In the genomic region with DNA sequence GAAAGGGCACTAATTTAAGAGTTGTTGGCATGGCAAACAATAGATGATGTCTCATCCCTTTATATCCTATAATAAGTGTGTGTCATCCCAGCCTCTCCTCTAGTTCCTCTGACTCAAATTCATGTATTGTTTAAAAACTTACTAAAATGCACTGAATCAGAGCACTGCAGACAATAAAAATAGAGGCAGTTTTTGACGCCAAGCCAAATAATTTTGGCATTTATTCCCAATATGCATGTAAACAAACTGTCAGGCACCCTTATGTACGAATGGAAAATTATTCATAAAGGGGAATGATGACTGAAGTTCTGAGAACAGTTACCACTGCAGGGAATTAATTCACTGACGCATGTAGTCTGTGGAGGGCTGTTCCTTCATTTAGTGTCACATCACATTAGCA, we compare ENCODE assay signal across 16 cellular contexts. TPM values are rescaled to one million over a fixed set of nuclear protein-coding genes. Genes with fewer than 3 reads are reported as not detected.
DNase-seq lines count a peak whose midpoint lies in the region; ATAC-seq, FAIRE-seq and TF ChIP-seq lines count a peak whose summit lies in the region.
"Had no signal": no experiment of that assay in that cellular context is flagged by ENCODE, and none has a peak within 500 bp of the region (broad histone marks: within the 10 kb centered on the region; RNA-seq: fewer than 3 reads in every experiment).

No MANE protein-coding gene starts in this region.

- no peak overlapping the region for H3K4me3 ChIP-seq in bronchial epithelial cell (ENCODE audit: low read depth, low read length)
- H3K4me3 ChIP-seq: PC-9 had no signal

- no peak for FAIRE-seq in bronchial epithelial cell (lab: Jason Lieb, UNC)
- FAIRE-seq: small intestine had no signal

- peak; percentile 50 for DNase-seq in AG09319 (ENCODE audit: extremely low read depth, low read depth)
- DNase-seq in LHCN-M2 (ENCODE audit: low read depth), result peak; percentile 77
- DNase-seq in bronchial epithelial cell (ENCODE audit: low read depth), result peak; percentile 69
- DNase-seq in inferior parietal cortex (ENCODE audit: extremely low spot score), result peak; percentile 48
- DNase-seq in activated CD4-positive, alpha-beta T cell treated with anti-CD3 and anti-CD28 coated beads for 48 hours, result no peak
- DNase-seq: hippocampal formation, KG1, NCI-H146, PC-9, small intestine, trophoblast cell had no signal

- H3K36me3 ChIP-seq in bronchial epithelial cell (ENCODE audit: control insufficient read depth, insufficient read depth, low read length), result no peaks in the 10 kb centered on the region

- TF ChIP-seq CTCF in AG09319 (IDR thresholded peaks at IDR 0.05; ENCODE audit: low read depth, low read length) (no peak), bronchial epithelial cell (IDR thresholded peaks at IDR 0.05; ENCODE audit: insufficient read depth, low read length, severe bottlenecking) (no peak)

- H3K27me3 ChIP-seq in bronchial epithelial cell (ENCODE audit: control insufficient read depth, insufficient read depth, low read length), result peaks cover 2% of the 10 kb centered on the region

- ATAC-seq in GM19455 (IDR thresholded peaks at IDR 0.05; ENCODE audit: unreplicated experiment) (no peak), HG03159 (IDR thresholded peaks at IDR 0.05; ENCODE audit: unreplicated experiment) (no peak), GM19023 (IDR thresholded peaks at IDR 0.05; ENCODE audit: unreplicated experiment) (no peak)
- ATAC-seq: activated T-helper 17 cell treated with anti-CD3 and anti-CD28 coated beads, Interleukin-2, amount 50 U/mL, for 72 hours; stimulated activated effector memory CD8-positive, alpha-beta T cell treated with anti-CD3 and anti-CD28 coated beads, Interleukin-12 subunit alpha, Interleukin-12 subunit beta, amount 100 ng/mL, for 72 hours had no signal

RNA-seq across cellular contexts. Expression of gene TMX1, which starts 57.9 kb away (rescaled TPM):
- 85.6 and 93.9 TPM in 2 replicates for total RNA-seq in LHCN-M2 (2014; rRNA removed)
- 17.4 TPM for polyA plus RNA-seq in LHCN-M2 (2012)
- total RNA-seq in bronchial epithelial cell, result 40.3 and 58.2 TPM in 2 replicates
